Comparison of ENCODE assay signal across 13 cellular contexts in genomic region chr6:106182455-106182854, GRCh38.
DNase-seq lines count a peak whose midpoint lies in the region; ATAC-seq lines count a peak whose summit lies in the region.
"Had no signal": no experiment of that assay in that cellular context is flagged by ENCODE, and none has a peak within 500 bp of the region (broad histone marks: within the 10 kb centered on the region; RNA-seq: fewer than 3 reads in every experiment).

No MANE protein-coding gene starts in this region.

- H3K27ac Mint-ChIP-seq in stimulated activated effector memory CD8-positive, alpha-beta T cell treated with anti-CD3 and anti-CD28 coated beads, Interleukin-12 subunit alpha, Interleukin-12 subunit beta, amount 100 ng/mL, for 72 hours: peak overlapping the region; percentile 86

- no peaks in the 10 kb centered on the region for H3K27me3 ChIP-seq in MG63

- peaks cover 51% of the 10 kb centered on the region for H3K4me1 Mint-ChIP-seq in activated T-cell treated with anti-CD3 and anti-CD28 coated beads, Interleukin-2, amount 50 U/mL, for 4 hours (ENCODE audit: low read depth)
- H3K4me1 Mint-ChIP-seq in stimulated activated effector memory CD8-positive, alpha-beta T cell treated with anti-CD3 and anti-CD28 coated beads, Interleukin-12 subunit alpha, Interleukin-12 subunit beta, amount 100 ng/mL, for 72 hours: peaks cover 53% of the 10 kb centered on the region

- no peaks in the 10 kb centered on the region for H3K9me3 Mint-ChIP-seq in activated T-cell treated with anti-CD3 and anti-CD28 coated beads, Interleukin-2, amount 50 U/mL, for 4 hours
- no peaks in the 10 kb centered on the region for H3K9me3 Mint-ChIP-seq in stimulated activated effector memory CD8-positive, alpha-beta T cell treated with anti-CD3 and anti-CD28 coated beads, Interleukin-12 subunit alpha, Interleukin-12 subunit beta, amount 100 ng/mL, for 72 hours

- H3K4me3 Mint-ChIP-seq in activated T-cell treated with anti-CD3 and anti-CD28 coated beads, Interleukin-2, amount 50 U/mL, for 4 hours: no peak overlapping the region
- H3K4me3 Mint-ChIP-seq in stimulated activated effector memory CD8-positive, alpha-beta T cell treated with anti-CD3 and anti-CD28 coated beads, Interleukin-12 subunit alpha, Interleukin-12 subunit beta, amount 100 ng/mL, for 72 hours: peak overlapping the region; percentile 39

- H3K36me3 Mint-ChIP-seq in activated T-cell treated with anti-CD3 and anti-CD28 coated beads, Interleukin-2, amount 50 U/mL, for 4 hours (ENCODE audit: insufficient read depth): peaks cover 14% of the 10 kb centered on the region
- H3K36me3 Mint-ChIP-seq in stimulated activated effector memory CD8-positive, alpha-beta T cell treated with anti-CD3 and anti-CD28 coated beads, Interleukin-12 subunit alpha, Interleukin-12 subunit beta, amount 100 ng/mL, for 72 hours: peaks cover 19% of the 10 kb centered on the region

- ATAC-seq in activated T-cell treated with anti-CD3 and anti-CD28 coated beads, Interleukin-2, amount 50 U/mL, for 4 hours: peak; percentile 6 to 51
- ATAC-seq in HG02678 (IDR thresholded peaks at IDR 0.05; ENCODE audit: unreplicated experiment): peak; percentile 76
- peak; percentile 90 for ATAC-seq in stimulated activated effector memory CD8-positive, alpha-beta T cell treated with anti-CD3 and anti-CD28 coated beads, Interleukin-12 subunit alpha, Interleukin-12 subunit beta, amount 100 ng/mL, for 72 hours

- H3K27me3 Mint-ChIP-seq in activated T-cell treated with anti-CD3 and anti-CD28 coated beads, Interleukin-2, amount 50 U/mL, for 4 hours (ENCODE audit: low read depth): no peaks in the 10 kb centered on the region

- no peak overlapping the region for H3K4me3 ChIP-seq in MG63

- peaks cover 4% of the 10 kb centered on the region for H3K36me3 ChIP-seq in MG63

- DNase-seq in activated T-cell treated with anti-CD3 and anti-CD28 coated beads, Interleukin-2, amount 50 U/mL, for 4 hours: no peak
- DNase-seq in activated T-cell treated with anti-CD3 and anti-CD28 coated beads, Interleukin-2, amount 50 U/mL, for 48 hours: no peak
- DNase-seq in M059J (ENCODE audit: low read depth): peak; percentile 55
- DNase-seq in stimulated activated effector memory CD8-positive, alpha-beta T cell treated with anti-CD3 and anti-CD28 coated beads, Interleukin-12 subunit alpha, Interleukin-12 subunit beta, amount 100 ng/mL, for 72 hours (ENCODE audit: low spot score in 2 of 2): peak in 1 of 2 donors; percentile 70
- DNase-seq in NCI-H2029 treated with DMSO at 0.1 percent for 48 hours (lab: John Stamatoyannopoulos, UW): no peak
- no peak for DNase-seq in MG63
- DNase-seq in activated naive CD4-positive, alpha-beta T cell treated with Interleukin-2 at 50 U/mL for 16 hours: no peak
- DNase-seq: activated CD4-positive, alpha-beta T cell treated with anti-CD3 and anti-CD28 coated beads, Interleukin-2, amount 50 U/mL, for 4 hours; AML-193; effector CD4-positive, alpha-beta T cell; NCI-H69; stimulated activated CD4-positive, alpha-beta T cell treated with anti-CD3 and anti-CD28 coated beads, Interleukin-15, amount 100 ng/mL, for 24 hours had no signal

- no peaks in the 10 kb centered on the region for H3K9me3 ChIP-seq in MG63

Comparison
In these comparisons a context has a peak if more than half of its experiments do, and no peak if none do; other contexts are left out.
1. ATAC-seq: peak in every context shown above with its lines; median percentile 90 in stimulated activated effector memory CD8-positive, alpha-beta T cell treated with anti-CD3 and anti-CD28 coated beads, Interleukin-12 subunit alpha, Interleukin-12 subunit beta, amount 100 ng/mL, for 72 hours; 76 in HG02678; 28 in activated T-cell treated with anti-CD3 and anti-CD28 coated beads, Interleukin-2, amount 50 U/mL, for 4 hours.